ENCODE assay signal across 8 cellular contexts in the genomic region with DNA sequence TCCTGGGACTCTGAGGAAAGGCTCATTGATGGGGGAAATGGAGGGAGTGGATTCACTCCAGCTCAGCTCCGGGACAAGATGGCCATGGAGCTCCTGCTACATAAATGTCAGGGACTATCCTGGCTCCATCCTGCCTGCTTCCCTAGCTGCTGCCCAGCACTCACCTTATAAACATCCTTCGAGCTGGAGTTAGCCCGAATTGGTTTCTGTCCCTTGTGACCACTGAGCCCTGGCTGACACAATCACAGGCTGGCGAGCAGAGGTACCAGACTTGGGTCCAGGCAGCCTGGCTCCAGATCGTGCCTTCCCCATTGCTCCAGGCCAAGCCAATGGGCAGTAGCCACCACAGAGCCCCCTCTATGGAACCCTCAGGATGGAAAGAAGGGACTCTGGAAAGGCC.
"Had no signal": no experiment of that assay in that cellular context is flagged by ENCODE, and none has a peak within 500 bp of the region (broad histone marks: within the 10 kb centered on the region; RNA-seq: fewer than 3 reads in every experiment).

No MANE protein-coding gene starts in this region.

- ATAC-seq: HepG2 had no signal

- H3K9ac ChIP-seq: GM23248 had no signal

- FAIRE-seq: H54, HepG2, HTR-8/SVneo had no signal

- H2AFZ ChIP-seq: GM23248 had no signal

- DNase-seq: GM23248, GOT3, H9, HCEC 1CT, KBM-7 had no signal

- H3K27ac ChIP-seq: GM23248 had no signal

- H3K4me3 ChIP-seq: GM23248 had no signal
